In the genomic region with DNA sequence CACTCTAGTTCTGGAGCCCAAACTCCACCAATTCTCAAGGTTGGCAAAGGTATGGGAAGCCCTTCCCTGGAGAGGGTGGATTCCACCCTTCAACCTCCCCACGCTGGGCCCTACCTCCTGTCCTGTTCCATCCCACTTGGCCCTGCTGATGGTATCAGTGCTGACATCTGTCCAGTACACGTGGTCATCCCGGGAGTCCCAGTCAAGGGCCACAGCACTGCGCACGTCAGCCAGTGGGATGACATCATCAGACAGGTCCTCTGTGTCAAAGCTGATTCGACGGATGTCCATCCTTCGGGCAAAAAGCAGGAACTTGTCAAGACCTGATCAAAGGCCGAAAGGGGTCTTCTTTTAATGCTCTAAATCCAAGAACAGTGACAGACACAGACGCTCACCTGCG, we compare ENCODE assay signal across 25 cellular contexts.
"Had no signal": no experiment of that assay in that cellular context is flagged by ENCODE, and none has a peak within 500 bp of the region (broad histone marks: within the 10 kb centered on the region; RNA-seq: fewer than 3 reads in every experiment).

No MANE protein-coding gene starts in this region.

- H3K27ac ChIP-seq: SJSA1 had no signal

- FAIRE-seq: HTR-8/SVneo, RCC 7860 had no signal

- H3K4me1 ChIP-seq: SJSA1 had no signal

- H3K9me3 ChIP-seq: MG63, SJSA1, SK-N-SH had no signal

- H3K9ac ChIP-seq: SK-N-SH had no signal

- H3K4me2 ChIP-seq: SK-N-SH had no signal

- H3K27me3 ChIP-seq: SJSA1 had no signal

- H3K4me3 ChIP-seq: MG63, SJSA1 had no signal

- DNase-seq: Karpas-422, KG1, MG63, NCI-H1092, NCI-H1105 treated with DMSO at 0.1 percent for 48 hours, NCI-H1417 treated with DMSO at 0.1 percent for 48 hours, NCI-H146, NCI-H1694 treated with DMSO at 0.1 percent for 48 hours, NCI-H1930, NCI-H2081, NCI-H2107, NCI-H226, NCI-H446, NCI-H510A, NCI-H524 treated with DMSO at 0.1 percent for 48 hours, NCI-H69, NCI-H774, Right ventricle myocardium superior, RPMI8226, SIG-M5, SK-N-SH, SW 1271 had no signal

- H3K36me3 ChIP-seq: MG63, SJSA1 had no signal
